Comparison of ENCODE assay signal across 2 cellular contexts in the genomic region with DNA sequence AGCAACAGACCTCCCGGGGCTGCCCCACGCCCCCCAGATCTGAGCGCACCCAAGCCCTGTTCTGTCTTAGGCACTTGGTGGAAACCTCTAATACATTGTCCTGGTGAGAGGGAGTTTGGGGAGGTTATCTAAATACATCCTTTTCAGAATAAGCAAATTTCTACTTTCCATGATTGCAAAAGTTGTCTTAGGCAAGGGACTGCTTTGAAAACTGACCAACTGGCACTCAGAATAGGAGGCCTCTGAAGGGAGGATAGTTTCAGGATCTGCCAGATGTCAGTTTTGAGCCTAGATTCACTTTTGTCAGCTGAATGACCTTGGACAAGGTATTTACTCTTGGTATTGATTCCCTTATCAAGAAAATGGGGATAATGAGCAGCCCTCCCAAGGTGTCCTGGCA.
A peak's percentile ranks its signal among the peaks of the same experiment; 100 is the strongest.
TF ChIP-seq lines count a peak whose summit lies in the region.

No MANE protein-coding gene starts in this region.

TF ChIP-seq in liver, 16 proteins besides CTCF, POLR2A, EP300 and RAD21:
- no peak for TF ChIP-seq FOXA1 (IDR thresholded peaks at IDR 0.05)
- no peak for TF ChIP-seq GABPA (IDR thresholded peaks at IDR 0.05 in 1 of 2, conservative IDR thresholded peaks at IDR 0.05 in 1 of 2)
- TF ChIP-seq JUND (IDR thresholded peaks at IDR 0.05) = peak in 1 of 2 donors; percentile 74
- TF ChIP-seq, protein P1, sequence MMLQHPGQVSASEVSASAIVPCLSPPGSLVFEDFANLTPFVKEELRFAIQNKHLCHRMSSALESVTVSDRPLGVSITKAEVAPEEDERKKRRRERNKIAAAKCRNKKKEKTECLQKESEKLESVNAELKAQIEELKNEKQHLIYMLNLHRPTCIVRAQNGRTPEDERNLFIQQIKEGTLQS (IDR thresholded peaks at IDR 0.05) = no peak
- TF ChIP-seq, protein P2, sequence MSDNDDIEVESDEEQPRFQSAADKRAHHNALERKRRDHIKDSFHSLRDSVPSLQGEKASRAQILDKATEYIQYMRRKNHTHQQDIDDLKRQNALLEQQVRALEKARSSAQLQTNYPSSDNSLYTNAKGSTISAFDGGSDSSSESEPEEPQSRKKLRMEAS (IDR thresholded peaks at IDR 0.05) = peak; percentile 19
- TF ChIP-seq EGR1 (IDR thresholded peaks at IDR 0.05; ENCODE audit: low read depth in 2 of 2) = peak in 1 of 2 donors; percentile 51
- TF ChIP-seq ZBTB33 (IDR thresholded peaks at IDR 0.05) = peak; percentile 38
- peak; percentile 57 for TF ChIP-seq SP1 (IDR thresholded peaks at IDR 0.05)
- TF ChIP-seq, protein P3, sequence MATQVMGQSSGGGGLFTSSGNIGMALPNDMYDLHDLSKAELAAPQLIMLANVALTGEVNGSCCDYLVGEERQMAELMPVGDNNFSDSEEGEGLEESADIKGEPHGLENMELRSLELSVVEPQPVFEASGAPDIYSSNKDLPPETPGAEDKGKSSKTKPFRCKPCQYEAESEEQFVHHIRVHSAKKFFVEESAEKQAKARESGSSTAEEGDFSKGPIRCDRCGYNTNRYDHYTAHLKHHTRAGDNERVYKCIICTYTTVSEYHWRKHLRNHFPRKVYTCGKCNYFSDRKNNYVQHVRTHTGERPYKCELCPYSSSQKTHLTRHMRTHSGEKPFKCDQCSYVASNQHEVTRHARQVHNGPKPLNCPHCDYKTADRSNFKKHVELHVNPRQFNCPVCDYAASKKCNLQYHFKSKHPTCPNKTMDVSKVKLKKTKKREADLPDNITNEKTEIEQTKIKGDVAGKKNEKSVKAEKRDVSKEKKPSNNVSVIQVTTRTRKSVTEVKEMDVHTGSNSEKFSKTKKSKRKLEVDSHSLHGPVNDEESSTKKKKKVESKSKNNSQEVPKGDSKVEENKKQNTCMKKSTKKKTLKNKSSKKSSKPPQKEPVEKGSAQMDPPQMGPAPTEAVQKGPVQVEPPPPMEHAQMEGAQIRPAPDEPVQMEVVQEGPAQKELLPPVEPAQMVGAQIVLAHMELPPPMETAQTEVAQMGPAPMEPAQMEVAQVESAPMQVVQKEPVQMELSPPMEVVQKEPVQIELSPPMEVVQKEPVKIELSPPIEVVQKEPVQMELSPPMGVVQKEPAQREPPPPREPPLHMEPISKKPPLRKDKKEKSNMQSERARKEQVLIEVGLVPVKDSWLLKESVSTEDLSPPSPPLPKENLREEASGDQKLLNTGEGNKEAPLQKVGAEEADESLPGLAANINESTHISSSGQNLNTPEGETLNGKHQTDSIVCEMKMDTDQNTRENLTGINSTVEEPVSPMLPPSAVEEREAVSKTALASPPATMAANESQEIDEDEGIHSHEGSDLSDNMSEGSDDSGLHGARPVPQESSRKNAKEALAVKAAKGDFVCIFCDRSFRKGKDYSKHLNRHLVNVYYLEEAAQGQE (IDR thresholded peaks at IDR 0.05) = peak; percentile 45
- peak; percentile 62 for TF ChIP-seq FOXA2 (IDR thresholded peaks at IDR 0.05)
- TF ChIP-seq HNF4G (IDR thresholded peaks at IDR 0.05) = no peak
- TF ChIP-seq TAF1 (conservative IDR thresholded peaks at IDR 0.05) = no peak
- peak; percentile 76 to 83 for TF ChIP-seq RXRA (IDR thresholded peaks at IDR 0.05)
- TF ChIP-seq YY1 (IDR thresholded peaks at IDR 0.05) = peak; percentile 27
- TF ChIP-seq HNF4A (conservative IDR thresholded peaks at IDR 0.05) = peak; percentile 66 to 70
- TF ChIP-seq NR2F2 (IDR thresholded peaks at IDR 0.05) = no peak

TF ChIP-seq in HepG2, 621 proteins besides CTCF, POLR2A, EP300 and RAD21:
- no peak for TF ChIP-seq PHF21A (CRISPR knock-in tag; IDR thresholded peaks at IDR 0.05)
- no peak for TF ChIP-seq ARNT2 (CRISPR knock-in tag; IDR thresholded peaks at IDR 0.05; ENCODE audit: low read depth)
- no peak for TF ChIP-seq ZNF780A (CRISPR knock-in tag; IDR thresholded peaks at IDR 0.05)
- no peak for TF ChIP-seq ZBTB7A (CRISPR knock-in tag; IDR thresholded peaks at IDR 0.05)
- no peak for TF ChIP-seq CHD2 (IDR thresholded peaks at IDR 0.05; ENCODE audit: low read depth, low read length)
- TF ChIP-seq ZMYM2 (CRISPR knock-in tag; IDR thresholded peaks at IDR 0.05) = no peak
TF ChIP-seq in HepG2: peak in this region for 0.
